ENCODE assay signal across 8 cellular contexts in genomic region chrX:136909119-136909705, GRCh38. TPM values are rescaled to one million over a fixed set of nuclear protein-coding genes. Genes with fewer than 3 reads are reported as not detected.
DNase-seq lines count a peak whose midpoint lies in the region; ATAC-seq, FAIRE-seq and TF ChIP-seq lines count a peak whose summit lies in the region.

No MANE protein-coding gene starts in this region.

- no peak for TF ChIP-seq CTCF in AG04449 (IDR thresholded peaks at IDR 0.05; ENCODE audit: insufficient read depth, low read length, missing control alignments)
- TF ChIP-seq CTCF in kidney (IDR thresholded peaks at IDR 0.05; ENCODE audit: borderline replicate concordance, extremely low read depth, insufficient read depth) = no peak

- H3K36me3 ChIP-seq in kidney (ENCODE audit: control insufficient read depth in 1 of 2, insufficient read depth in 2 of 2, low read length in 2 of 2) = no peaks in the 10 kb centered on the region

- H3K27ac ChIP-seq in kidney (ENCODE audit: low read depth in 2 of 2, low read length in 2 of 2) = peak overlapping the region; percentile 69 to 80

- no peak for FAIRE-seq in kidney (lab: Jason Lieb, UNC)

- no peaks in the 10 kb centered on the region for H3K9me3 ChIP-seq in kidney (ENCODE audit: control insufficient read depth in 1 of 2, low read length in 2 of 2)

- peak; percentile 53 for ATAC-seq in GM18870 (IDR thresholded peaks at IDR 0.05; ENCODE audit: unreplicated experiment)
- peak; percentile 67 for ATAC-seq in HG03135 (IDR thresholded peaks at IDR 0.05; ENCODE audit: unreplicated experiment)

- peak overlapping the region; percentile 41 to 67 for H3K9ac ChIP-seq in kidney (ENCODE audit: low read length in 2 of 2)

- intact Hi-C loops in kidney (cut with DNase I) = no loop called here

- DNase-seq in AG04449 (ENCODE audit: low read depth, low spot score) (no peak), NCI-H226 (peak; percentile 68), kidney (peak; percentile 93)
- peak; percentile 38 for DNase-seq in activated CD4-positive, CD25-positive, alpha-beta regulatory T cell treated with anti-CD3 and anti-CD28 coated beads, Interleukin-2, amount 50 U/mL, for 16 hours (ENCODE audit: low read depth, low spot score)
- peak; percentile 73 for DNase-seq in central memory CD4-positive, alpha-beta T cell
- DNase-seq in stimulated activated CD4-positive, alpha-beta T cell treated with anti-CD3 and anti-CD28 coated beads, Interleukin-15, amount 100 ng/mL, for 24 hours = peak; percentile 82

- CTCF ChIA-PET in AG04449 (lab: Yijun Ruan, JAX) = interaction anchor here (2.7 kb wide), 1 partner anchor 16 kb away, joined by 7 read pairs; no protein-coding TSS in a partner anchor

- POLR2A ChIA-PET in AG04449 (lab: Yijun Ruan, JAX) = interaction anchor here (1.5 kb wide), 1 partner anchor 29 kb away, joined by 8 read pairs; the partner anchor contains the start of gene RBMX

- H3K4me1 ChIP-seq in kidney (ENCODE audit: control insufficient read depth in 1 of 2, insufficient read depth in 1 of 2, low read depth in 1 of 2, low read length in 2 of 2) = no peaks in the 10 kb centered on the region

- H3K4me3 ChIP-seq in AG04449 (ENCODE audit: low read depth, low read length) (peak overlapping the region; percentile 65), kidney (ENCODE audit: low read length in 2 of 2) (peak overlapping the region; percentile 84 to 92)

RNA-seq across cellular contexts. Expression of gene RBMX, which starts 28.7 kb away (rescaled TPM):
- total RNA-seq in kidney = 143 TPM
- 95.0 TPM for polyA plus RNA-seq in kidney (ENCODE audit: insufficient read depth, low read depth, low replicate concordance)
